24 cellular contexts compared by ENCODE assay signal in genomic region chr7:138970979-138971378, GRCh38. TPM values are rescaled to one million over a fixed set of nuclear protein-coding genes. Genes with fewer than 3 reads are reported as not detected.
A peak's percentile ranks its signal among the peaks of the same experiment; 100 is the strongest.
DNase-seq lines count a peak whose midpoint lies in the region; ATAC-seq, FAIRE-seq and TF ChIP-seq lines count a peak whose summit lies in the region.
"Had no signal": no experiment of that assay in that cellular context is flagged by ENCODE, and none has a peak within 500 bp of the region (broad histone marks: within the 10 kb centered on the region; RNA-seq: fewer than 3 reads in every experiment).

No MANE protein-coding gene starts in this region.

- H2BK5ac ChIP-seq in H1 (ENCODE audit: low read depth, low read length): no peak overlapping the region

- no peak overlapping the region for H3K4me2 ChIP-seq in H1 (ENCODE audit: insufficient read depth in 1 of 2, low read depth in 2 of 2, low read length in 2 of 2)
- H3K4me2 ChIP-seq in hepatocyte: no peak overlapping the region
- H3K4me2 ChIP-seq: A549, GM23338 had no signal

- H3K9me3 ChIP-seq in HEK293 (ENCODE audit: control insufficient read depth, insufficient read depth, low read depth, low read length) (no peaks in the 10 kb centered on the region), H1 (ENCODE audit: insufficient read depth in 2 of 2, low read depth in 1 of 2, low read length in 1 of 2) (no peaks in the 10 kb centered on the region), hepatocyte (ENCODE audit: low read depth) (no peaks in the 10 kb centered on the region), adrenal gland (replicated peaks in 1 of 3) (no peaks in the 10 kb centered on the region)
- H3K9me3 ChIP-seq: A549, BE2C, MG63 had no signal

- H3K27ac ChIP-seq in HEK293 (ENCODE audit: extremely low read depth, low read depth, low read length): no peak overlapping the region
- H3K27ac ChIP-seq in H1 (ENCODE audit: low read depth, low read length): no peak overlapping the region
- no peak overlapping the region for H3K27ac ChIP-seq in hepatocyte
- H3K27ac ChIP-seq in adrenal gland: no peak overlapping the region
- H3K27ac ChIP-seq: A549 had no signal

- H4K8ac ChIP-seq in H1 (ENCODE audit: extremely low read depth, insufficient read depth, low read length): no peak overlapping the region

- H3K4me1 ChIP-seq in HEK293 (ENCODE audit: control insufficient read depth, insufficient read depth, low read length): peaks cover 3% of the 10 kb centered on the region; the same call in 1 of the 2 replicates
- H3K4me1 ChIP-seq in H1 (replicated peaks in 1 of 4; ENCODE audit: control insufficient read depth in 3 of 4, insufficient read depth in 4 of 4, low read length in 3 of 4): peaks cover 5 to 24% (median 12%) of the 10 kb centered on the region in 4 experiments
- H3K4me1 ChIP-seq in hepatocyte (ENCODE audit: insufficient read depth): peaks cover 5% of the 10 kb centered on the region
- no peaks in the 10 kb centered on the region for H3K4me1 ChIP-seq in adrenal gland (replicated peaks in 1 of 2)
- H3K4me1 ChIP-seq: A549 had no signal

- FAIRE-seq in H1 (lab: Jason Lieb, UNC) (no peak), RCC 7860 (lab: Jason Lieb, UNC) (no peak)
- FAIRE-seq: A549, GM12878 had no signal

- 0 out of 2 replicates have a peak overlapping the region, but pooled peaks have one; percentile 3 for H2AK5ac ChIP-seq in H1 (ENCODE audit: low read depth, low read length)

- no peak overlapping the region for H3K56ac ChIP-seq in H1 (replicated peaks; ENCODE audit: insufficient read length, low read depth, low read length)

- peaks cover 2 to 11% of the 10 kb centered on the region in 2 experiments for H4K20me1 ChIP-seq in H1 (replicated peaks in 1 of 2; ENCODE audit: control insufficient read depth in 1 of 2, insufficient read depth in 2 of 2, low read length in 2 of 2)
- H4K20me1 ChIP-seq in hepatocyte (ENCODE audit: insufficient read depth, poor library complexity, severe bottlenecking): peaks cover 1% of the 10 kb centered on the region

- H2BK12ac ChIP-seq in H1 (ENCODE audit: low read depth, low read length): 0 out of 2 replicates have a peak overlapping the region, but pooled peaks have one; percentile 0

- no peak for TF ChIP-seq RAD21 in H1 (IDR thresholded peaks at IDR 0.05 in 1 of 2, conservative IDR thresholded peaks at IDR 0.05 in 1 of 2; ENCODE audit: low read depth in 2 of 2, low read length in 2 of 2)

- peaks cover 6% of the 10 kb centered on the region; the same call in 1 of the 2 replicates for H3K23me2 ChIP-seq in H1 (ENCODE audit: low read depth, low read length)

- no peak overlapping the region for H3K14ac ChIP-seq in H1 (ENCODE audit: insufficient read length)

- H3K79me1 ChIP-seq in H1 (ENCODE audit: low read depth, low read length): peaks cover 33% of the 10 kb centered on the region

- no peak for DNase-seq in H1 (ENCODE audit: low read depth in 1 of 2, low spot score in 2 of 2)
- peak; percentile 46 for DNase-seq in midbrain (lab: John Stamatoyannopoulos, UW)
- DNase-seq in sciatic nerve (ENCODE audit: low spot score): no peak
- DNase-seq in hepatocyte (ENCODE audit: low spot score): no peak
- no peak for DNase-seq in RCC 7860 (ENCODE audit: low spot score)
- DNase-seq in adrenal gland: no peak
- DNase-seq: BE2C; CD4-positive, CD25-positive, alpha-beta regulatory T cell; COR-L47; HCEC 1CT; MG63; NCI-H1092; NCI-H1436; NCI-H187 treated with DMSO at 0.1 percent for 48 hours; NCI-H2107; NCI-H446 treated with DMSO at 0.1 percent for 48 hours; NCI-H526 treated with DMSO at 0.1 percent for 48 hours; OCI-M1 had no signal

- H2AFZ ChIP-seq in H1 (ENCODE audit: low read length): no peak overlapping the region
- no peak overlapping the region for H2AFZ ChIP-seq in hepatocyte
- H2AFZ ChIP-seq: GM23338 had no signal

- H3K4ac ChIP-seq in H1 (replicated peaks; ENCODE audit: insufficient read length, low read depth, low read length): no peak overlapping the region

- no peak overlapping the region for H3K9ac ChIP-seq in H1 (replicated peaks in 1 of 4; ENCODE audit: extremely low read depth in 1 of 4, low read depth in 3 of 4, low read length in 3 of 4)

- TF ChIP-seq CTCF in HEK293 (tag by site-specific recombination; IDR thresholded peaks at IDR 0.05) (no peak), H1 (IDR thresholded peaks at IDR 0.05; ENCODE audit: control extremely low read depth in 1 of 3, insufficient read depth in 1 of 3, low read depth in 1 of 3, low read length in 3 of 3) (no peak), hepatocyte (IDR thresholded peaks at IDR 0.05; ENCODE audit: poor library complexity) (no peak), adrenal gland (IDR thresholded peaks at IDR 0.05) (no peak)

- peak; percentile 80 for ATAC-seq in sciatic nerve
- no peak for ATAC-seq in GM21723 (IDR thresholded peaks at IDR 0.05; ENCODE audit: unreplicated experiment)
- ATAC-seq: A549, GM12878, GM23338, Right ventricle myocardium inferior had no signal

- H3K4me3 ChIP-seq in HEK293 (ENCODE audit: low read depth, low read length): no peak overlapping the region
- no peak overlapping the region for H3K4me3 ChIP-seq in H1 (ENCODE audit: extremely low read depth in 1 of 4, insufficient read depth in 2 of 4, low read depth in 3 of 4, low read length in 4 of 4)
- H3K4me3 ChIP-seq in hepatocyte: no peak overlapping the region
- H3K4me3 ChIP-seq in adrenal gland: no peak overlapping the region
- H3K4me3 ChIP-seq: A549, GM12878, GM23338, MG63 had no signal

- 94% methylated on average over 6 of the region's 6 CpGs; no CpG with 5 or more reads in 1 of the 2 experiments for WGBS in H1 (ENCODE audit: extremely low coverage in 1 of 2, insufficient coverage in 1 of 2, insufficient read length in 1 of 2, insufficient replicate concordance in 2 of 2, low coverage in 1 of 2, low lambda C conversion rate in 2 of 2, missing lambda C conversion rate in 1 of 2), 2 experiments
- WGBS in hepatocyte (ENCODE audit: low lambda C conversion rate, missing lambda C conversion rate): 89% methylated on average over 6 of the region's 6 CpGs
- 87 to 93% (median 91%) methylated on average over 6 of the region's 6 CpGs for WGBS in adrenal gland, 4 donors

- H3K27me3 ChIP-seq in H1 (replicated peaks in 1 of 4; ENCODE audit: control insufficient read depth in 3 of 4, extremely low read depth in 1 of 4, insufficient read depth in 3 of 4, low read length in 3 of 4) (no peaks in the 10 kb centered on the region; a peak in 1 of 7 replicates), hepatocyte (no peaks in the 10 kb centered on the region), adrenal gland (no peaks in the 10 kb centered on the region)
- H3K27me3 ChIP-seq: BE2C, MG63 had no signal

- H3K79me2 ChIP-seq in H1 (ENCODE audit: control insufficient read depth in 1 of 2, insufficient read depth in 2 of 2, low read length in 2 of 2) (peaks cover 10 to 74% of the 10 kb centered on the region in 2 experiments), hepatocyte (peaks cover 49% of the 10 kb centered on the region)

- no peak overlapping the region for H3K23ac ChIP-seq in H1 (ENCODE audit: insufficient read length)

- no peak overlapping the region for H4K91ac ChIP-seq in H1 (replicated peaks; ENCODE audit: insufficient read length, low read length)

- no peak overlapping the region for H2BK120ac ChIP-seq in H1 (replicated peaks; ENCODE audit: low read depth, low read length)

- no peaks in the 10 kb centered on the region for H3K9me2 ChIP-seq in hepatocyte (replicated peaks; ENCODE audit: insufficient read depth)

- intact Hi-C loops in sciatic nerve (cut with DNase I) (no loop called here), adrenal gland (cut with DNase I) (no loop called here)

- H3K36me3 ChIP-seq in HEK293 (ENCODE audit: control insufficient read depth in 2 of 2, insufficient read depth in 1 of 2, low read length in 2 of 2) (no peaks in the 10 kb centered on the region), H1 (ENCODE audit: control insufficient read depth in 2 of 4, insufficient read depth in 4 of 4, low read length in 3 of 4) (no peaks in the 10 kb centered on the region), hepatocyte (replicated peaks; ENCODE audit: insufficient read depth, low read depth) (no peaks in the 10 kb centered on the region), adrenal gland (replicated peaks in 1 of 2) (no peaks in the 10 kb centered on the region)
- H3K36me3 ChIP-seq: BE2C, MG63 had no signal

- no peak for TF ChIP-seq EP300 in H1 (IDR thresholded peaks at IDR 0.05; ENCODE audit: borderline replicate concordance in 1 of 2, low read depth in 2 of 2, low read length in 2 of 2)

- no peak overlapping the region for H2BK15ac ChIP-seq in H1 (ENCODE audit: low read length)

- CTCF ChIA-PET in HEK293 (lab: Yijun Ruan, JAX) (no interaction called here), H1 (lab: Charles Lee; ENCODE audit: partially characterized antibody) (interaction anchor here (0.9 to 2.3 kb wide), 2 partner anchors 8 to 85 kb away, joined by 3 to 6 read pairs; no protein-coding TSS in a partner anchor)

- no peak overlapping the region for H2BK20ac ChIP-seq in H1 (ENCODE audit: low read length)

- TF ChIP-seq POLR2A in H1 (IDR thresholded peaks at IDR 0.05; ENCODE audit: control extremely low read depth in 1 of 2, low read depth in 2 of 2, low read length in 2 of 2) (no peak), adrenal gland (IDR thresholded peaks at IDR 0.05) (no peak)

- H4K5ac ChIP-seq in H1 (ENCODE audit: insufficient read length, low read depth, low read length): no peak overlapping the region

- POLR2A ChIA-PET in HEK293 (lab: Yijun Ruan, JAX): no interaction called here
- POLR2A ChIA-PET in H1 (lab: Charles Lee; ENCODE audit: partially characterized antibody): interaction anchor here (1.0 to 3.8 kb wide), 3 partner anchors 10 to 15 kb away, joined by 3 to 14 read pairs (median 3); partner anchors contain the start of gene KIAA1549

- H3K18ac ChIP-seq in H1 (ENCODE audit: extremely low read depth, low read length): no peak overlapping the region

TF ChIP-seq in HEK293, 187 proteins besides CTCF, POLR2A, EP300 and RAD21 (continues in another document):
- TF ChIP-seq SP3 (tag by site-specific recombination; IDR thresholded peaks at IDR 0.05) (no peak), ZNF169 (tag by site-specific recombination; IDR thresholded peaks at IDR 0.05) (no peak)

RNA-seq across cellular contexts. Expression of gene KIAA1549, which starts 10.2 kb away (rescaled TPM):
- total RNA-seq in H1 (2021; fragmentation: NEBNext Ultra II Directional; extraction: Animal tissue kit (Norgen Biotek cat#: 25700)): 17.3 and 17.6 TPM in 2 replicates
- polyA plus RNA-seq in H1 (2011; rRNA removed): 6.5 and 10.2 TPM in 2 replicates
- polyA plus RNA-seq in H1 (2011; cell fraction: cytosol; rRNA removed): 4.0 TPM
- polyA plus RNA-seq in H1 (2011; cell fraction: nucleus; rRNA removed): 13.7 TPM
- 8.7 to 11.1 TPM (median 10.0 TPM) in 4 replicates for polyA plus RNA-seq in H1 (2012, experiment 1 of 2)
- 2.2 TPM for polyA plus RNA-seq in H1 (2012, experiment 2 of 2)
- 11.7 TPM for polyA plus RNA-seq in H1 (2013, experiment 1 of 2)
- 11.5 TPM for polyA plus RNA-seq in H1 (2013, experiment 2 of 2)
- 14.8 and 17.9 TPM in 2 replicates for polyA minus RNA-seq in H1 (2011; rRNA and poly(A)+ RNA removed)
- 9.4 TPM for polyA minus RNA-seq in H1 (2011; cell fraction: cytosol; rRNA and poly(A)+ RNA removed)
- 19.8 TPM for polyA minus RNA-seq in H1 (2011; cell fraction: nucleus; rRNA and poly(A)+ RNA removed)
- 5.2 TPM for total RNA-seq in sciatic nerve
- total RNA-seq in hepatocyte: 5.7 and 7.3 TPM in 2 replicates
- 2.8 and 3.4 TPM in 2 replicates for polyA plus RNA-seq in hepatocyte
- total RNA-seq in adrenal gland: 1 to 10 TPM; 1.8 to 7.6 (median 3.7) TPM
- 1 to 10 TPM; 1.3 to 4.0 (median 1.7) TPM for polyA plus RNA-seq in adrenal gland
- polyA plus RNA-seq: CD4-positive, CD25-positive, alpha-beta regulatory T cell had no signal
